ENCODE assay signal across 8 cellular contexts in the genomic region with DNA sequence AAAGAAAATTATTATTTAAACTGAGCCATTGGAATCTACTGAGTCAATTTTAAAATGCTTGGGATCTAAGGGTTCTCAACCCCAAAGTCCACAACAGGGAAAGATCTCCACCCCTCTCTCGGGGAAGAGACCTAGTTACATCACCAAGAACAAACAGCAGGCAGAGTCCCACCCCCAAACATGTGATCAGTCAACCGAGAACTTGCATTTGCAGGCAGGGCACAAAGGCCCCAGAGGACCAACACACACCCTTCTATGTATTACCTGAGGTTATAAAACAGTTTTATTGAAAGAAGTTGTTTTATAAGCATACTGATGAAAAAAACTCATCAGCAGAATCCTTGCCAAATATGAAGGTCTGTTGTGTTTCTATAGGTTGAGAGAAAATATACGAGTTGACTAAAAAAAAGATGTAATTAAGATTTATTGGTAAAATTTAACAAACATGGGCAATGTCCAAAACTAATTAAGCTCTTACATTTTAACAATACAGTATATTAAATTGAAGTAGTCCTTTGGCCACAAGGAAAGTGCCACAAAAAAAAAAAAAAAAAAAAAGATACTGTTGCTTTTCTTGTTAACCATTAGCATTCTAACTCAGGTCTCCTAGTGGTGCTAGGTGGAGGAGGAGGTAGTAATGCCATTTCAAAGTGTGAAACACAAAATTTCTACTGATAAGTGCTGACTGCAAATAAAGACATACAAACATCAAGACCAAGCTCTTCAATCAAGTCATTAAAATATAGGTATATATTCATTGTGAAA. TPM values are rescaled to one million over a fixed set of nuclear protein-coding genes. Genes with fewer than 3 reads are reported as not detected.
A peak's percentile ranks its signal among the peaks of the same experiment; 100 is the strongest.
DNase-seq lines count a peak whose midpoint lies in the region; ATAC-seq and TF ChIP-seq lines count a peak whose summit lies in the region.

No MANE protein-coding gene starts in this region.

- no peaks in the 10 kb centered on the region; the same call in 1 of the 2 replicates for H3K27me3 Mint-ChIP-seq in HFFc6 (ENCODE audit: insufficient read depth)

- H3K27me3 ChIP-seq in RWPE2 (ENCODE audit: insufficient read depth, poor library complexity, severe bottlenecking) = no peaks in the 10 kb centered on the region
- H3K27me3 ChIP-seq in lower lobe of right lung (ENCODE audit: low read depth) = no peaks in the 10 kb centered on the region
- no peaks in the 10 kb centered on the region for H3K27me3 ChIP-seq in testis

- no peak for TF ChIP-seq CTCF in HFFc6 (IDR thresholded peaks at IDR 0.05)
- no peak for TF ChIP-seq CTCF in RWPE2 (IDR thresholded peaks at IDR 0.05; ENCODE audit: poor library complexity, severe bottlenecking)
- no peak for TF ChIP-seq CTCF in lower lobe of right lung (IDR thresholded peaks at IDR 0.05)
- no peak for TF ChIP-seq CTCF in testis (IDR thresholded peaks at IDR 0.05)

- no peak for TF ChIP-seq POLR2A in testis (IDR thresholded peaks at IDR 0.05)

- H3K4me1 Mint-ChIP-seq in HFFc6 (ENCODE audit: low read depth) = peaks cover 50% of the 10 kb centered on the region

- peak overlapping the region; percentile 84 for H3K27ac Mint-ChIP-seq in HFFc6

- H3K27ac ChIP-seq in RWPE2 (ENCODE audit: poor library complexity, severe bottlenecking) (peak overlapping the region; percentile 57), lower lobe of right lung (peak overlapping the region; percentile 81), testis (peak overlapping the region; percentile 65 to 75)

- 37 to 41% methylated on average over 3 of the region's 3 CpGs for WGBS in testis, 2 donors

- no peaks in the 10 kb centered on the region for H3K36me3 Mint-ChIP-seq in HFFc6 (ENCODE audit: low read depth)

- H3K9me3 ChIP-seq in RWPE2 (ENCODE audit: severe bottlenecking) (no peaks in the 10 kb centered on the region), lower lobe of right lung (no peaks in the 10 kb centered on the region), testis (no peaks in the 10 kb centered on the region)

- H3K9me3 Mint-ChIP-seq in HFFc6 = no peaks in the 10 kb centered on the region

- peak overlapping the region; percentile 66 for H3K4me3 Mint-ChIP-seq in HFFc6

- DNase-seq in COLO668 (lab: John Stamatoyannopoulos, UW; ENCODE audit: unreplicated experiment) (peak; percentile 55), HFFc6 (no peak), RWPE2 (ENCODE audit: low spot score) (no peak), ecto neural progenitor cell (ENCODE audit: low spot score) (peak; percentile 58), lower lobe of right lung (peak; percentile 63), testis (peak; percentile 80)

- H3K4me1 ChIP-seq in RWPE2 (ENCODE audit: insufficient read depth, poor library complexity, severe bottlenecking) = peaks cover 27% of the 10 kb centered on the region
- H3K4me1 ChIP-seq in lower lobe of right lung = peaks cover 40% of the 10 kb centered on the region
- peaks cover 19% of the 10 kb centered on the region for H3K4me1 ChIP-seq in testis

- no peak overlapping the region for H3K4me3 ChIP-seq in RWPE2 (ENCODE audit: severe bottlenecking)
- peak overlapping the region; percentile 20 for H3K4me3 ChIP-seq in lower lobe of right lung
- no peak overlapping the region for H3K4me3 ChIP-seq in testis

- ATAC-seq in RWPE2 (ENCODE audit: low read depth) (peak; percentile 22; the same call in 1 of the 3 replicates), lower lobe of right lung (peak; percentile 93 to 94), HG03342 (IDR thresholded peaks at IDR 0.05; ENCODE audit: unreplicated experiment) (no peak), HG03469 (IDR thresholded peaks at IDR 0.05; ENCODE audit: unreplicated experiment) (no peak)

- no peaks in the 10 kb centered on the region for H3K36me3 ChIP-seq in RWPE2 (ENCODE audit: low read depth)
- no peaks in the 10 kb centered on the region for H3K36me3 ChIP-seq in lower lobe of right lung
- no peaks in the 10 kb centered on the region for H3K36me3 ChIP-seq in testis (ENCODE audit: low read depth, missing control alignments)

- intact Hi-C loops in lower lobe of right lung (cut with DNase I) = no loop called here
- intact Hi-C loops in testis (cut with DNase I; ENCODE audit: low total_unique reads) = no loop called here

RNA-seq across cellular contexts. Expression of gene USP54, which starts 1.0 kb away (rescaled TPM):
- 10 to 100 TPM in 5 of 6 experiments, 1 to 10 TPM in 1; 9.1 to 12.9 (median 10.7) TPM for total RNA-seq in HFFc6 (2021; fragmentation: NEBNext Ultra II Directional; extraction: Animal tissue kit (Norgen Biotek cat#: 25700))
- total RNA-seq in lower lobe of right lung = 97.4 TPM
- 10 to 100 TPM; 61.3 to 77.9 TPM for total RNA-seq in testis
- 40.7 TPM for polyA plus RNA-seq in testis (ENCODE audit: insufficient read depth, low read depth, low replicate concordance)

RNA-seq across cellular contexts. Expression of gene MYOZ1, which starts 49.2 kb away (rescaled TPM):
- total RNA-seq in HFFc6 (2021; fragmentation: NEBNext Ultra II Directional; extraction: Animal tissue kit (Norgen Biotek cat#: 25700)) = 1 to 10 TPM in 3 of 6 experiments, under 1 TPM in 3; 0.41 to 2.5 (median 0.90) TPM
- total RNA-seq in lower lobe of right lung (2.9 TPM), testis (1 to 10 TPM; 2.4 to 3.2 TPM)
- polyA plus RNA-seq in testis (ENCODE audit: insufficient read depth, low read depth, low replicate concordance) = 10.5 TPM

Comparison
In these comparisons a context has a peak if more than half of its experiments do, and no peak if none do; other contexts are left out.
1. DNase-seq: peak in COLO668 (single experiment), ecto neural progenitor cell (single experiment), lower lobe of right lung (single experiment) and testis (single experiment); none in HFFc6 (single experiment) and RWPE2 (single experiment).
2. ATAC-seq: peak in RWPE2 (single experiment) and lower lobe of right lung (2 of 2); none in HG03342 (single experiment) and HG03469 (single experiment).
3. Peak in every context shown above with its lines, with median percentiles within 50 percentile points of each other: H3K27ac ChIP-seq.